ENCODE assay signal across 1 cellular context in the genomic region with DNA sequence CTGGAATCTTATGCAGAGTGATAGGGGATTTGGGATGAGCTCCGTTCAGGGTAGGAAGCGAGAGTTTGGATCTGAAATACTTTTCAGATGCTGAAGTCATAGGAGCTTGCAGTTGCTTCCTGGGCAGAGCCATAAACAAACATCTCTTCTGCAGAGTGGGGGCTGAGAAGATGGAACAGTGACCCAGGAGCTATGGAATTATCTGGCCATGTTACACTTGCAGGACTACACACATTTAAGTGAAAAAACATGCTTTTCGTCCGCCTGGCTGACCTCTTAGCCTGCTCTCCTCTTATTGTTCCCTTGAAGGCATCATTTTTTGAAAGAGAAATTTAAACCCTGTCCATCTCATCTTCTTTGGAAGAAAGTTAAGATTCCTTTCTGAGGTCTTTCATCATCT.
TF ChIP-seq lines count a peak whose summit lies in the region.

No MANE protein-coding gene starts in this region.

TF ChIP-seq in IMR-90, 13 proteins besides CTCF, POLR2A, EP300 and RAD21 (continued from another document):
- TF ChIP-seq, protein P1, sequence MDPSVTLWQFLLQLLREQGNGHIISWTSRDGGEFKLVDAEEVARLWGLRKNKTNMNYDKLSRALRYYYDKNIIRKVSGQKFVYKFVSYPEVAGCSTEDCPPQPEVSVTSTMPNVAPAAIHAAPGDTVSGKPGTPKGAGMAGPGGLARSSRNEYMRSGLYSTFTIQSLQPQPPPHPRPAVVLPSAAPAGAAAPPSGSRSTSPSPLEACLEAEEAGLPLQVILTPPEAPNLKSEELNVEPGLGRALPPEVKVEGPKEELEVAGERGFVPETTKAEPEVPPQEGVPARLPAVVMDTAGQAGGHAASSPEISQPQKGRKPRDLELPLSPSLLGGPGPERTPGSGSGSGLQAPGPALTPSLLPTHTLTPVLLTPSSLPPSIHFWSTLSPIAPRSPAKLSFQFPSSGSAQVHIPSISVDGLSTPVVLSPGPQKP (IDR thresholded peaks at IDR 0.05; ENCODE audit: borderline replicate concordance, low read depth, low read length): no peak
- TF ChIP-seq MAZ (IDR thresholded peaks at IDR 0.05; ENCODE audit: borderline replicate concordance, low read depth, low read length) (no peak), RFX5 (IDR thresholded peaks at IDR 0.05; ENCODE audit: low read depth, low read length) (no peak), NFE2L2 (IDR thresholded peaks at IDR 0.05; ENCODE audit: low read depth, low read length) (no peak), SMC3 (IDR thresholded peaks at IDR 0.05; ENCODE audit: low read depth, low read length) (no peak), CHD1 (IDR thresholded peaks at IDR 0.05; ENCODE audit: low read depth, low read length) (no peak), RCOR1 (IDR thresholded peaks at IDR 0.05; ENCODE audit: insufficient replicate concordance, low read length) (no peak)
